8 cellular contexts compared by ENCODE assay signal in the genomic region with DNA sequence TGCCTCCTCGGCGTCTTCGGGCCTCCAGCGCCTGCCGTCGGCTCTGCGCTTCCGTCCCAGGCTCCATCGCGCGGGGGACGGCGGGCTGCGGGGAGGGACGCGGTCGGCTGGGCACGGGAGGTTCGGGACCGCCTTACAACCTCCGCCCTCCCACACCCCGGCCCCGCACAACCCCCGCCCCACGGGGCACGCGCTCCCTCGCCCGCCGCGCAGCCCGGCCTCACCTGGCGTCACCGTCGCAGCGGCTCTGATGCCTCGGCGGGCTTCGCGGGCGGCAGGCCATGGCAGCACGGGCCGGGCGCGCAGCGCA. TPM values are rescaled to one million over a fixed set of nuclear protein-coding genes. Genes with fewer than 3 reads are reported as not detected.
DNase-seq lines count a peak whose midpoint lies in the region; ATAC-seq, FAIRE-seq and TF ChIP-seq lines count a peak whose summit lies in the region.

No MANE protein-coding gene starts in this region.

- FAIRE-seq in RCC 7860 (lab: Jason Lieb, UNC): no peak

- H3K4me3 ChIP-seq in SK-N-MC (peak overlapping the region; percentile 99), fibroblast of mammary gland (ENCODE audit: control insufficient read depth, low read depth, low read length) (peak overlapping the region; percentile 90), prostate gland (peak overlapping the region; percentile 58 to 89)

- H3K27ac ChIP-seq in SK-N-MC (peak overlapping the region; percentile 99), prostate gland (peak overlapping the region; percentile 93 to 99)

- 1% methylated on average over 45 of the region's 46 CpGs for WGBS in prostate gland

- ATAC-seq in Right ventricle myocardium inferior (peak; percentile 25), GM18519 (IDR thresholded peaks at IDR 0.05; ENCODE audit: low FRiP score, unreplicated experiment) (no peak)

- H3K36me3 ChIP-seq in SK-N-MC (ENCODE audit: insufficient read depth, low read length) (peaks cover 27% of the 10 kb centered on the region), prostate gland (no peaks in the 10 kb centered on the region)

- DNase-seq in Right ventricle myocardium inferior (ENCODE audit: missing footprints): no peak
- DNase-seq in cardiac septum (ENCODE audit: low spot score): no peak
- DNase-seq in SK-N-MC (ENCODE audit: low read depth, low spot score): no peak
- DNase-seq in fibroblast of mammary gland (ENCODE audit: low read depth): no peak
- DNase-seq in prostate gland (ENCODE audit: low spot score): peak; percentile 39
- DNase-seq in DMS79 (lab: John Stamatoyannopoulos, UW): no peak
- no peak for DNase-seq in RCC 7860 (ENCODE audit: low spot score)

- peaks cover 9% of the 10 kb centered on the region for H3K4me1 ChIP-seq in prostate gland (replicated peaks)

- TF ChIP-seq POLR2A in prostate gland (IDR thresholded peaks at IDR 0.05): no peak

- H3K9me3 ChIP-seq in SK-N-MC (ENCODE audit: low read depth, low read length): no peaks in the 10 kb centered on the region
- no peaks in the 10 kb centered on the region for H3K9me3 ChIP-seq in prostate gland

- H3K27me3 ChIP-seq in prostate gland (replicated peaks; ENCODE audit: insufficient read depth): no peaks in the 10 kb centered on the region

- peak overlapping the region; percentile 99 for H3K9ac ChIP-seq in SK-N-MC (ENCODE audit: insufficient read length)

- intact Hi-C loops in Right ventricle myocardium inferior (cut with DNase I): no loop called here
- intact Hi-C loops in cardiac septum (cut with DNase I): loop anchor here (1.0 to 5.0 kb wide), 2 partner anchors 9 to 365 kb away; partner anchors contain the start of genes TACC3, TMEM129 and UVSSA
- intact Hi-C loops in prostate gland (cut with DNase I): loop anchor here (10.0 kb wide), 1 partner anchor 533 kb away; the partner anchor contains the start of genes HAUS3 and POLN

- TF ChIP-seq CTCF in fibroblast of mammary gland (conservative IDR thresholded peaks at IDR 0.05; ENCODE audit: control insufficient read depth, insufficient read depth, low read depth, low read length): no peak
- no peak for TF ChIP-seq CTCF in prostate gland (IDR thresholded peaks at IDR 0.05)

RNA-seq across cellular contexts. Expression of gene SLBP, which starts 0.3 kb away (rescaled TPM):
- total RNA-seq in Right ventricle myocardium inferior: 13.7 TPM
- total RNA-seq in cardiac septum: 12.1 TPM
- total RNA-seq in prostate gland: 10 to 100 TPM; 46.7 to 84.5 TPM

RNA-seq across cellular contexts. Expression of gene TMEM129, which starts 9.3 kb away (rescaled TPM):
- total RNA-seq in Right ventricle myocardium inferior (26.3 TPM), cardiac septum (38.1 TPM), prostate gland (10 to 100 TPM; 73.7 to 81.7 TPM)

RNA-seq across cellular contexts. Expression of gene TACC3, which starts 9.5 kb away (rescaled TPM):
- 7.0 TPM for total RNA-seq in Right ventricle myocardium inferior
- total RNA-seq in cardiac septum: 4.1 TPM
- 10 to 100 TPM in 1 of 2 donors, 1 to 10 TPM in 1; 4.3 to 35.6 TPM for total RNA-seq in prostate gland

RNA-seq across cellular contexts. Expression of gene FAM53A, which starts 27.7 kb away (rescaled TPM):
- total RNA-seq in Right ventricle myocardium inferior: 0.49 TPM
- total RNA-seq in cardiac septum: 1.00 TPM
- 10 to 100 TPM in 1 of 2 donors, 1 to 10 TPM in 1; 2.3 to 16.8 TPM for total RNA-seq in prostate gland
